In the genomic region with DNA sequence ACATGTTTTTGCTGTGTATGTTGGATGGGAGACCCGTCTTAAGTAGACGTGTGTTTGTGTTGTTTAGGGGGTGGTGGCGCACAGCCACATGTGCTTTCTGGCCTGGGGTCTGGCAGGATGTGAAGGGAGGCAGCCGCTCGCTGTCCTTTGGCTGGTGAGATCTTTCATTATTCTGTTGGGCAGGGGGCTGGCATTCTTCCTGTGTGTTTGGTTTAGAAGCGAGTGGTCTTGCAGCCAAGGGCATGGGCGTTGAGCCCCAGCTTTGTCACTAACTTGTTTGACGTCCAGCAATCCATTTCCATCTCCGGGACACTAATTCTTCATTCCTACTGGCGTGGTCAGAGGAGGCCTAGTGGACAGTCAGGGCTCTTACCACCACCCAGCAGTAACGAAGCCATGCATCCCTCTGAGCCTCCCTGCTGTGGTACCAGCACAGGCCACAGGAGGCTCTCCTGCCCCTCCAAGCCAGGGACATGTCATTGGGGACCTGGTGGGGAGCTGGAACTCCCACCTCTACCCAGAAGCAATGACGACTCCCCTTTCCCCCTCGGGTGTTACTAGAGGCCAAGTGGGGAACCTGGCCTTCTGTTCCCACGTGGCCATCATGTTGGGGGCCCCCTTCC, we compare ENCODE assay signal across 1 cellular context.
TF ChIP-seq lines count a peak whose summit lies in the region.

No MANE protein-coding gene starts in this region.

TF ChIP-seq in GM23338, 12 proteins besides CTCF, POLR2A, EP300 and RAD21 (continued from another document):
- TF ChIP-seq ZNF331 (CRISPR knock-in tag; IDR thresholded peaks at IDR 0.05; ENCODE audit: low read depth) (no peak), JUNB (IDR thresholded peaks at IDR 0.05; ENCODE audit: unreplicated experiment) (no peak)
